ENCODE assay signal across 17 cellular contexts in the genomic region with DNA sequence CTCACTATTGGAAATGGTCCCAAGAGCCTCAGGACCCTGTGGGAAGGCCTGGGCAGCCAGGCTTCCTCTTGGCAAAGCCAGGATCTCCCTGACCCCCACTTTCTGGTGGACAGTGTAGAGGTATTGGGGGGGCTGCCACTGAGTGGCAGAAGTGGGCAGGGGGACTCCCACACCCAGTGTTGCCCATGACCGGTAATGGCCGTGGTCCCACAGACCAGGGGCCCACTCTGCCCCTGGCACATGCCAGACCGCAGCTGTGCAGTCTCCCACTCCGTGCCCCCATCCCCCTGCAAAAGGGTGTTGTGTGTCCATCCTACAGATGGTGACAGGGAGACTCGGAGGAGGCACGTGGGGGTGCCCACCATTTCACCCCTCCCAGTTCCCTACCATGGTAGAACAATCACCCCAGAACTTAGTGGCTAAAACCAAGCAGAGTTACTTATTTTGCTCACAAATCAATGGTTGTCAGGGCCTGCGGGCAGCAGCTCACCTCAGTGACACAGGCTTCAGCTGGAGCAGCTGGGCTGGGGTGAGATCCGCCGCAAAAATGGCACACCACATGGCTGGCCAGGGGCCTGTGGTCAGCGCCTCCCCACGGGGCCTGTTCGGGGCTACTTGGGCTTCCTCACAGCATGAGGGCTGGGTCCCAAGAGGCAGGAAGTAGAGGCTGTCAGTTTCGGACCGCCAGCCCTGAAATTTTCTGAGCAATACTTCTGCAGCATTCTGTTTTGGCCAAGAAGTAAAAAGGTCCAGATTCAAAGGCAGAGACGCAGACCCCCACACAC.
"Had no signal": no experiment of that assay in that cellular context is flagged by ENCODE, and none has a peak within 500 bp of the region (broad histone marks: within the 10 kb centered on the region; RNA-seq: fewer than 3 reads in every experiment).

No MANE protein-coding gene starts in this region.

- H3K4me3 ChIP-seq: gastrocnemius medialis, heart right ventricle, left ventricle myocardium inferior, lower lobe of right lung, sigmoid colon, skin epidermis, stomach, thoracic aorta, transverse colon had no signal

- H3K4me1 ChIP-seq: gastrocnemius medialis, heart right ventricle, left ventricle myocardium inferior, lower lobe of right lung, sigmoid colon, stomach, transverse colon had no signal

- H3K9me3 ChIP-seq: gastrocnemius medialis, heart right ventricle, left ventricle myocardium inferior, lower lobe of right lung, sigmoid colon, thoracic aorta, transverse colon had no signal

- H3K36me3 ChIP-seq: gastrocnemius medialis, heart right ventricle, left ventricle myocardium inferior, lower lobe of right lung, sigmoid colon, stomach, thoracic aorta, transverse colon had no signal

- DNase-seq: effector memory CD4-positive, alpha-beta T cell; gastrocnemius medialis; heart right ventricle; hypothalamus; left ventricle myocardium inferior; lower lobe of right lung; midbrain; sigmoid colon; stimulated activated CD4-positive, alpha-beta T cell treated with anti-CD3 and anti-CD28 coated beads, Interleukin-12 subunit alpha, Interleukin-12 subunit beta, amount 100 ng/mL, for 4 hours; stimulated activated naive CD4-positive, alpha-beta T cell; stomach; substantia nigra; transverse colon had no signal

- ATAC-seq: esophagus mucosa; gastrocnemius medialis; heart right ventricle; lower lobe of right lung; natural killer cell treated with Interleukin-12 subunit alpha and Interleukin-12 subunit beta and Interleukin-15 and Interleukin-18, amount 100 ng/mL, for 72 hours had no signal

- H3K27ac ChIP-seq: gastrocnemius medialis, heart right ventricle, left ventricle myocardium inferior, lower lobe of right lung, sigmoid colon, skin epidermis, stomach, thoracic aorta, transverse colon had no signal

- H3K27me3 ChIP-seq: gastrocnemius medialis, heart right ventricle, sigmoid colon, transverse colon had no signal
